18 cellular contexts compared by ENCODE assay signal in the genomic region with DNA sequence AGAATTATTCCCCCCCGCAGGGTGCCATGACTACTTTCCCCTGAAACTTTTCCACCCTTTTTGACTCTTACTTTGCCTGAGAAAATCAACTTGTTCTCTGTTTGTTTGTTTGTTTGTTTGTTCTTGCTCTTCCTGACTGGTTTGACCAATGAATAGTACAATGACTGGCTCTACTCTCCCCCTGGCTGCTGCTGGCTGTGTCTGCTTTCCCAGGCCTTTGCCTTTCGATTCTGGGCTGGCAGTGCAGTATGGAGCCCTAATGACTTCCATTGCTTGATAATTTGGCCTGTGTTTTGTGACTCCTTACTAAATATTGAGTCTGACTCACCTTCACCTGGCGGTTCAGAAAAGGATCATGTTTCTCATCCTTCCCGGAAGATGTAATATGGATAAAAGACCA.
DNase-seq lines count a peak whose midpoint lies in the region; ATAC-seq and TF ChIP-seq lines count a peak whose summit lies in the region.
"Had no signal": no experiment of that assay in that cellular context is flagged by ENCODE, and none has a peak within 500 bp of the region (broad histone marks: within the 10 kb centered on the region; RNA-seq: fewer than 3 reads in every experiment).

No MANE protein-coding gene starts in this region.

- H3K27me3 ChIP-seq in GM23338 (ENCODE audit: insufficient read depth) (no peaks in the 10 kb centered on the region), endodermal cell (ENCODE audit: control insufficient read depth, insufficient read depth, low read length, poor library complexity, severe bottlenecking) (peaks cover 97% of the 10 kb centered on the region)
- H3K27me3 ChIP-seq: BLaER1 treated with 17β-estradiol and CSF1 and Interleukin-3, amounts not matched to agents 10 nM and 100 nM had no signal

- H3K4me1 Mint-ChIP-seq in GM23338 (peaks cover 9% of the 10 kb centered on the region), endodermal cell (peaks cover 19% of the 10 kb centered on the region)
- H3K4me1 Mint-ChIP-seq in T-helper 2 cell treated with Interferon-gamma antibody and Interleukin-4, amounts not matched to agents 5 μg/mL and 100 μg/mL, for 36 hours (ENCODE audit: low read depth) = no peaks in the 10 kb centered on the region
- H3K4me1 Mint-ChIP-seq: CD4-positive, CD25-positive, alpha-beta regulatory T cell; IgD-negative memory B cell had no signal

- no peaks in the 10 kb centered on the region for H3K79me2 ChIP-seq in GM23338 (replicated peaks; ENCODE audit: insufficient read depth)

- peaks cover 4% of the 10 kb centered on the region; the same call in 1 of the 2 replicates for H3K9me2 ChIP-seq in GM23338 (ENCODE audit: insufficient read depth)

- no peaks in the 10 kb centered on the region for H3F3A ChIP-seq in GM23338 (replicated peaks; ENCODE audit: low read depth)

- H3K9me3 Mint-ChIP-seq in GM23338 (peaks cover 12% of the 10 kb centered on the region; the same call in 2 of the 3 replicates), endodermal cell (peaks cover 29% of the 10 kb centered on the region)
- no peaks in the 10 kb centered on the region for H3K9me3 Mint-ChIP-seq in T-helper 2 cell treated with Interferon-gamma antibody and Interleukin-4, amounts not matched to agents 5 μg/mL and 100 μg/mL, for 36 hours

- TF ChIP-seq CTCF in GM23338 (conservative IDR thresholded peaks at IDR 0.05; ENCODE audit: low read depth in 2 of 2) = no peak
- peak; percentile 67 for TF ChIP-seq CTCF in endodermal cell (conservative IDR thresholded peaks at IDR 0.05)

- H3K4me2 ChIP-seq in GM23338 = no peak overlapping the region
- H3K4me2 ChIP-seq: BLaER1 treated with 17β-estradiol and CSF1 and Interleukin-3, amounts not matched to agents 10 nM and 100 nM had no signal

- H3K36me3 ChIP-seq in GM23338 (ENCODE audit: insufficient read depth) (no peaks in the 10 kb centered on the region), endodermal cell (ENCODE audit: control insufficient read depth, insufficient read depth, low read length) (no peaks in the 10 kb centered on the region)
- H3K36me3 ChIP-seq: BLaER1 treated with 17β-estradiol and CSF1 and Interleukin-3, amounts not matched to agents 10 nM and 100 nM had no signal

- peaks cover 25% of the 10 kb centered on the region for H3K9me3 ChIP-seq in endodermal cell (ENCODE audit: control insufficient read depth, low read length)

- H3K27ac ChIP-seq in GM23338 (ENCODE audit: low read depth) = no peak overlapping the region
- no peak overlapping the region for H3K27ac ChIP-seq in endodermal cell (ENCODE audit: low read depth, low read length)
- H3K27ac ChIP-seq: 22Rv1; BLaER1 treated with 17β-estradiol and CSF1 and Interleukin-3, amounts not matched to agents 10 nM and 100 nM; GM23248 had no signal

- H3K36me3 Mint-ChIP-seq in GM23338 (ENCODE audit: low read depth) (no peaks in the 10 kb centered on the region), endodermal cell (ENCODE audit: low read depth) (peaks cover 5% of the 10 kb centered on the region)
- no peaks in the 10 kb centered on the region for H3K36me3 Mint-ChIP-seq in T-helper 2 cell treated with Interferon-gamma antibody and Interleukin-4, amounts not matched to agents 5 μg/mL and 100 μg/mL, for 36 hours (ENCODE audit: low read depth)
- H3K36me3 Mint-ChIP-seq: CD4-positive, CD25-positive, alpha-beta regulatory T cell; IgD-negative memory B cell had no signal

- no peak overlapping the region for H2AFZ ChIP-seq in GM23338
- H2AFZ ChIP-seq: GM23248 had no signal

- H3K4me3 ChIP-seq in GM23338 (no peak overlapping the region), endodermal cell (ENCODE audit: low read length) (no peak overlapping the region)
- H3K4me3 ChIP-seq: BLaER1 treated with 17β-estradiol and CSF1 and Interleukin-3, amounts not matched to agents 10 nM and 100 nM; GM23248 had no signal

- 83 to 88% methylated on average over 2 to 4 of the region's 4 CpGs for WGBS in endodermal cell (ENCODE audit: insufficient coverage in 1 of 2, insufficient read length in 1 of 2), 2 experiments

- H3K27ac Mint-ChIP-seq in GM23338 (no peak overlapping the region), endodermal cell (no peak overlapping the region)
- H3K27ac Mint-ChIP-seq in T-helper 2 cell treated with Interferon-gamma antibody and Interleukin-4, amounts not matched to agents 5 μg/mL and 100 μg/mL, for 36 hours = no peak overlapping the region
- H3K27ac Mint-ChIP-seq: CD4-positive, CD25-positive, alpha-beta regulatory T cell; IgD-negative memory B cell had no signal

- H3K9ac ChIP-seq in endodermal cell (ENCODE audit: extremely low read depth, low read length, poor library complexity, severe bottlenecking) = no peak overlapping the region
- H3K9ac ChIP-seq: BLaER1 treated with 17β-estradiol and CSF1 and Interleukin-3, amounts not matched to agents 10 nM and 100 nM; GM23248 had no signal

- DNase-seq in DMS 273 (lab: John Stamatoyannopoulos, UW; ENCODE audit: unreplicated experiment) (peak; percentile 30), DMS 273 treated with DMSO at 0.1 percent for 48 hours (lab: John Stamatoyannopoulos, UW) (no peak), COLO668 (lab: John Stamatoyannopoulos, UW; ENCODE audit: unreplicated experiment) (peak; percentile 52), GM23338 (ENCODE audit: low spot score) (no peak), endodermal cell (peak; percentile 69), Ammon's horn (ENCODE audit: low spot score) (no peak), KG1 (lab: John Stamatoyannopoulos, UW) (no peak)
- no peak for DNase-seq in T-helper 2 cell treated with Interferon-gamma antibody and Interleukin-4, amounts not matched to agents 5 μg/mL and 100 μg/mL, for 36 hours (ENCODE audit: low spot score)
- DNase-seq: AML-193; Calu3; CD4-positive, CD25-positive, alpha-beta regulatory T cell; DMS79 treated with DMSO at 0.1 percent for 48 hours; EL; GM23248; H7 had no signal

- no peaks in the 10 kb centered on the region for H3K4me1 ChIP-seq in GM23338 (ENCODE audit: insufficient read depth)
- peaks cover 5% of the 10 kb centered on the region for H3K4me1 ChIP-seq in endodermal cell (ENCODE audit: control insufficient read depth, insufficient read depth, low read length)

- ATAC-seq in GM23338 = peak; percentile 64

- no peak overlapping the region for H3K4me3 Mint-ChIP-seq in GM23338
- H3K4me3 Mint-ChIP-seq in endodermal cell = no peak overlapping the region
- H3K4me3 Mint-ChIP-seq in T-helper 2 cell treated with Interferon-gamma antibody and Interleukin-4, amounts not matched to agents 5 μg/mL and 100 μg/mL, for 36 hours = no peak overlapping the region
- H3K4me3 Mint-ChIP-seq: CD4-positive, CD25-positive, alpha-beta regulatory T cell; IgD-negative memory B cell had no signal

- H4K20me1 ChIP-seq in GM23338 (replicated peaks; ENCODE audit: insufficient read depth) = no peaks in the 10 kb centered on the region
- H4K20me1 ChIP-seq: BLaER1 treated with 17β-estradiol and CSF1 and Interleukin-3, amounts not matched to agents 10 nM and 100 nM had no signal

- H3K27me3 Mint-ChIP-seq in GM23338 (ENCODE audit: insufficient read depth, low read depth, poor library complexity) (no peaks in the 10 kb centered on the region), endodermal cell (ENCODE audit: insufficient read depth) (peaks cover 84% of the 10 kb centered on the region)
- H3K27me3 Mint-ChIP-seq in T-helper 2 cell treated with Interferon-gamma antibody and Interleukin-4, amounts not matched to agents 5 μg/mL and 100 μg/mL, for 36 hours (ENCODE audit: low read depth) = no peaks in the 10 kb centered on the region
- H3K27me3 Mint-ChIP-seq: CD4-positive, CD25-positive, alpha-beta regulatory T cell had no signal

TF ChIP-seq in GM23338, 12 proteins besides CTCF, POLR2A, EP300 and RAD21 (continues in another document):
- TF ChIP-seq EZH2 (IDR thresholded peaks at IDR 0.05; ENCODE audit: low read depth, unreplicated experiment) = no peak
- TF ChIP-seq STAT1 (IDR thresholded peaks at IDR 0.05; ENCODE audit: unreplicated experiment) = no peak
- no peak for TF ChIP-seq CREB1 (CRISPR knock-in tag; IDR thresholded peaks at IDR 0.05; ENCODE audit: low read depth)
- no peak for TF ChIP-seq NANOG (IDR thresholded peaks at IDR 0.05; ENCODE audit: borderline replicate concordance)
- no peak for TF ChIP-seq ZNF331 (CRISPR knock-in tag; IDR thresholded peaks at IDR 0.05; ENCODE audit: low read depth)
- no peak for TF ChIP-seq JUNB (IDR thresholded peaks at IDR 0.05; ENCODE audit: unreplicated experiment)
- TF ChIP-seq EZH2phosphoT487 (IDR thresholded peaks at IDR 0.05; ENCODE audit: unreplicated experiment) = no peak
- TF ChIP-seq, protein P1, sequence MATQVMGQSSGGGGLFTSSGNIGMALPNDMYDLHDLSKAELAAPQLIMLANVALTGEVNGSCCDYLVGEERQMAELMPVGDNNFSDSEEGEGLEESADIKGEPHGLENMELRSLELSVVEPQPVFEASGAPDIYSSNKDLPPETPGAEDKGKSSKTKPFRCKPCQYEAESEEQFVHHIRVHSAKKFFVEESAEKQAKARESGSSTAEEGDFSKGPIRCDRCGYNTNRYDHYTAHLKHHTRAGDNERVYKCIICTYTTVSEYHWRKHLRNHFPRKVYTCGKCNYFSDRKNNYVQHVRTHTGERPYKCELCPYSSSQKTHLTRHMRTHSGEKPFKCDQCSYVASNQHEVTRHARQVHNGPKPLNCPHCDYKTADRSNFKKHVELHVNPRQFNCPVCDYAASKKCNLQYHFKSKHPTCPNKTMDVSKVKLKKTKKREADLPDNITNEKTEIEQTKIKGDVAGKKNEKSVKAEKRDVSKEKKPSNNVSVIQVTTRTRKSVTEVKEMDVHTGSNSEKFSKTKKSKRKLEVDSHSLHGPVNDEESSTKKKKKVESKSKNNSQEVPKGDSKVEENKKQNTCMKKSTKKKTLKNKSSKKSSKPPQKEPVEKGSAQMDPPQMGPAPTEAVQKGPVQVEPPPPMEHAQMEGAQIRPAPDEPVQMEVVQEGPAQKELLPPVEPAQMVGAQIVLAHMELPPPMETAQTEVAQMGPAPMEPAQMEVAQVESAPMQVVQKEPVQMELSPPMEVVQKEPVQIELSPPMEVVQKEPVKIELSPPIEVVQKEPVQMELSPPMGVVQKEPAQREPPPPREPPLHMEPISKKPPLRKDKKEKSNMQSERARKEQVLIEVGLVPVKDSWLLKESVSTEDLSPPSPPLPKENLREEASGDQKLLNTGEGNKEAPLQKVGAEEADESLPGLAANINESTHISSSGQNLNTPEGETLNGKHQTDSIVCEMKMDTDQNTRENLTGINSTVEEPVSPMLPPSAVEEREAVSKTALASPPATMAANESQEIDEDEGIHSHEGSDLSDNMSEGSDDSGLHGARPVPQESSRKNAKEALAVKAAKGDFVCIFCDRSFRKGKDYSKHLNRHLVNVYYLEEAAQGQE (IDR thresholded peaks at IDR 0.05; ENCODE audit: unreplicated experiment) = no peak
- TF ChIP-seq ZNF114 (CRISPR knock-in tag; IDR thresholded peaks at IDR 0.05) = no peak

Comparison
In these comparisons a context has a peak if more than half of its experiments do, and no peak if none do; other contexts are left out.
1. DNase-seq: peak in DMS 273 (single experiment), COLO668 (single experiment) and endodermal cell (single experiment); none in DMS 273 treated with DMSO at 0.1 percent for 48 hours (single experiment), GM23338 (single experiment), Ammon's horn (single experiment), T-helper 2 cell treated with Interferon-gamma antibody and Interleukin-4, amounts not matched to agents 5 μg/mL and 100 μg/mL, for 36 hours (single experiment) and KG1 (single experiment).